Comparison of ENCODE assay signal across 23 cellular contexts in the genomic region with DNA sequence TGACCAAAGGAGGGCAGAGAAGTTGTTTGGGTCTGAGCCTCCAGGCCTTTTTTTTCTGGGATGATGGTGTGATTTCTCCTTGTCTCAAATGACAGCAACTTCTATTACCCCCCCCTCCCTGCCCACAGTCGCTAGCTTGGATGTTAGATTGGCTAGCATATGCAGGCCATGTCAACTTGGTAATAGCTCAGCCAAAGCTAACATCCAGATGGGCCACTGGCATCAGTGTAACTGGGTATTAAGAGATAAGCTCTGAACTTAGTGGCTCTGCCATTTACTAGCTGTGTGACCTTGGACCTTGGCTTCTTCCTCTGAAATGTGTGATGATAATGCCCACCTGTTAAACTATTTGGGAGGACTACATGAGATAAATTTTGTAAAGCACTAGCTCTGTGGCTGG.
DNase-seq lines count a peak whose midpoint lies in the region; ATAC-seq, FAIRE-seq and TF ChIP-seq lines count a peak whose summit lies in the region.
"Had no signal": no experiment of that assay in that cellular context is flagged by ENCODE, and none has a peak within 500 bp of the region (broad histone marks: within the 10 kb centered on the region; RNA-seq: fewer than 3 reads in every experiment).

No MANE protein-coding gene starts in this region.

- no peak overlapping the region for H2BK5ac ChIP-seq in IMR-90 (ENCODE audit: low read depth, low read length, poor library complexity, severe bottlenecking)

- TF ChIP-seq RAD21 in IMR-90 (IDR thresholded peaks at IDR 0.05; ENCODE audit: low read length), result no peak

- TF ChIP-seq POLR2A in IMR-90 (IDR thresholded peaks at IDR 0.05; ENCODE audit: low read depth, low read length), result no peak
- TF ChIP-seq POLR2A in esophagus muscularis mucosa (IDR thresholded peaks at IDR 0.05; ENCODE audit: low read depth), result no peak

- H4K5ac ChIP-seq in IMR-90 (ENCODE audit: low read depth, low read length), result no peak overlapping the region

- peaks cover 4% of the 10 kb centered on the region for H3K9me3 ChIP-seq in IMR-90 (ENCODE audit: control insufficient read depth, insufficient read depth, low read length)
- H3K9me3 ChIP-seq in esophagus muscularis mucosa, result no peaks in the 10 kb centered on the region
- H3K9me3 ChIP-seq in colonic mucosa, result no peaks in the 10 kb centered on the region
- H3K9me3 ChIP-seq: A549; BE2C; BLaER1 treated with 17β-estradiol and CSF1 and Interleukin-3, amounts not matched to agents 10 nM and 100 nM; HAP-1 had no signal

- H3K4me1 ChIP-seq in IMR-90 (ENCODE audit: control insufficient read depth, insufficient read depth, low read length) (peaks cover 10% of the 10 kb centered on the region), esophagus muscularis mucosa (no peaks in the 10 kb centered on the region), colonic mucosa (no peaks in the 10 kb centered on the region)
- H3K4me1 ChIP-seq: BE2C, HAP-1 had no signal

- H2AK5ac ChIP-seq in IMR-90 (ENCODE audit: low read depth, low read length), result peak overlapping the region; percentile 35; the same call in 1 of the 2 replicates

- no peak for TF ChIP-seq EP300 in esophagus muscularis mucosa (IDR thresholded peaks at IDR 0.05)

- H3K4me2 ChIP-seq in IMR-90 (ENCODE audit: low read depth, low read length), result no peak overlapping the region
- H3K4me2 ChIP-seq: A549; BLaER1 treated with 17β-estradiol and CSF1 and Interleukin-3, amounts not matched to agents 10 nM and 100 nM had no signal

- H3K4ac ChIP-seq in IMR-90 (ENCODE audit: low read depth, low read length), result no peak overlapping the region

- no peak overlapping the region for H4K91ac ChIP-seq in IMR-90 (ENCODE audit: insufficient read depth, low read depth, low read length)

- dilution Hi-C loops in IMR-90 (cut with HindIII; ENCODE audit: low sequenced_read_pairs, unreplicated experiment), result no loop called here

- in situ Hi-C loops in IMR-90 (cut with MboI; ENCODE audit: low sequenced_read_pairs), result loop anchor here (10.0 kb wide), 1 partner anchor 159 kb away; a partner anchor contains a TSS

- BruUV-seq in IMR-90 (replicated peaks; lab: Mats Ljungman, UMichigan), result no TSS peak

- H3K36me3 ChIP-seq in IMR-90 (ENCODE audit: control insufficient read depth, insufficient read depth, low read length) (no peaks in the 10 kb centered on the region), esophagus muscularis mucosa (no peaks in the 10 kb centered on the region), colonic mucosa (no peaks in the 10 kb centered on the region)
- H3K36me3 ChIP-seq: BE2C; BLaER1 treated with 17β-estradiol and CSF1 and Interleukin-3, amounts not matched to agents 10 nM and 100 nM; HAP-1 had no signal

- peak overlapping the region; percentile 25; the same call in 1 of the 2 replicates for H2BK120ac ChIP-seq in IMR-90 (ENCODE audit: low read depth, low read length)

- no peak overlapping the region for H3K14ac ChIP-seq in IMR-90 (replicated peaks; ENCODE audit: low read depth, low read length)

- H4K8ac ChIP-seq in IMR-90 (ENCODE audit: low read depth in 2 of 2, low read length in 2 of 2), result no peak overlapping the region

- H3K56ac ChIP-seq in IMR-90 (ENCODE audit: extremely low read depth, insufficient read depth, low read length), result no peak overlapping the region

- CTCF ChIA-PET in IMR-90 (lab: Yijun Ruan, JAX), result no interaction called here

- H3K4me3 ChIP-seq in IMR-90 (ENCODE audit: insufficient read depth, low read depth, low read length) (no peak overlapping the region), esophagus muscularis mucosa (no peak overlapping the region), colonic mucosa (no peak overlapping the region)
- H3K4me3 ChIP-seq: A549; BLaER1 treated with 17β-estradiol and CSF1 and Interleukin-3, amounts not matched to agents 10 nM and 100 nM; HAP-1 had no signal

- peak overlapping the region; percentile 37; the same call in 1 of the 2 replicates for H2BK20ac ChIP-seq in IMR-90 (ENCODE audit: low read depth, low read length)

- peak overlapping the region; percentile 67; the same call in 1 of the 3 replicates for H2BK15ac ChIP-seq in IMR-90 (ENCODE audit: low read depth, low read length)

- WGBS in IMR-90 (ENCODE audit: extremely low coverage in 2 of 2, insufficient read length in 1 of 2), 2 experiments, result no CpG with 5 or more reads among the region's 1 CpG
- no CpG with 5 or more reads among the region's 1 CpG for WGBS in esophagus muscularis mucosa

- no peak overlapping the region for H3K23ac ChIP-seq in IMR-90 (ENCODE audit: low read depth, low read length)

- no peak overlapping the region for H2AK9ac ChIP-seq in IMR-90 (replicated peaks; ENCODE audit: low read depth, low read length, poor library complexity)

- POLR2A ChIA-PET in IMR-90 (lab: Charles Lee; ENCODE audit: unreplicated experiment), result no interaction called here

- no peak overlapping the region for H2AFZ ChIP-seq in IMR-90 (replicated peaks; ENCODE audit: low read length, poor library complexity)

- no peak for TF ChIP-seq CTCF in IMR-90 (conservative IDR thresholded peaks at IDR 0.05; ENCODE audit: low read depth, low read length)
- no peak for TF ChIP-seq CTCF in esophagus muscularis mucosa (IDR thresholded peaks at IDR 0.05)
- TF ChIP-seq CTCF in colonic mucosa (IDR thresholded peaks at IDR 0.05), result no peak

- no peak overlapping the region for H3K18ac ChIP-seq in IMR-90 (ENCODE audit: low read depth, low read length)

- no peak overlapping the region for H3K27ac ChIP-seq in IMR-90 (ENCODE audit: insufficient read depth, low read length)
- H3K27ac ChIP-seq in esophagus muscularis mucosa (replicated peaks in 1 of 4), result no peak overlapping the region
- no peak overlapping the region for H3K27ac ChIP-seq in colonic mucosa
- H3K27ac ChIP-seq: BLaER1 treated with 17β-estradiol and CSF1 and Interleukin-3, amounts not matched to agents 10 nM and 100 nM had no signal

- H4K20me1 ChIP-seq in IMR-90 (ENCODE audit: insufficient read depth, low read length), result no peaks in the 10 kb centered on the region
- H4K20me1 ChIP-seq: BLaER1 treated with 17β-estradiol and CSF1 and Interleukin-3, amounts not matched to agents 10 nM and 100 nM had no signal

- FAIRE-seq in urothelium cell line (lab: Jason Lieb, UNC), result no peak
- FAIRE-seq: A549, D721Med, G401.6, GM12892, H54 had no signal

- H3K79me1 ChIP-seq in IMR-90 (ENCODE audit: low read depth in 1 of 2, low read length in 2 of 2), result no peaks in the 10 kb centered on the region

- peaks cover 12% of the 10 kb centered on the region for H3K9me1 ChIP-seq in IMR-90 (ENCODE audit: insufficient read depth, low read length)

- H3K9ac ChIP-seq in IMR-90 (ENCODE audit: low read depth, low read length), result no peak overlapping the region
- H3K9ac ChIP-seq in colonic mucosa (ENCODE audit: low read depth in 2 of 2, low read length in 2 of 2), result no peak overlapping the region
- H3K9ac ChIP-seq: BLaER1 treated with 17β-estradiol and CSF1 and Interleukin-3, amounts not matched to agents 10 nM and 100 nM had no signal

- H3K27me3 ChIP-seq in IMR-90 (ENCODE audit: control insufficient read depth, insufficient read depth, low read length), result no peaks in the 10 kb centered on the region
- no peaks in the 10 kb centered on the region for H3K27me3 ChIP-seq in esophagus muscularis mucosa
- no peaks in the 10 kb centered on the region for H3K27me3 ChIP-seq in colonic mucosa
- H3K27me3 ChIP-seq: BE2C; BLaER1 treated with 17β-estradiol and CSF1 and Interleukin-3, amounts not matched to agents 10 nM and 100 nM had no signal

- ATAC-seq in IMR-90 (ENCODE audit: low read depth), result no peak
- ATAC-seq: A549 had no signal

- intact Hi-C loops in IMR-90 (cut with micrococcal nuclease) (no loop called here), esophagus muscularis mucosa (cut with DNase I) (no loop called here), colonic mucosa (cut with DNase I) (no loop called here)

- DNase-seq in NCI-H82 (lab: John Stamatoyannopoulos, UW) (peak; percentile 54), NCI-H82 treated with DMSO at 0.1 percent for 48 hours (lab: John Stamatoyannopoulos, UW; ENCODE audit: unreplicated experiment) (no peak), IMR-90 (no peak), esophagus muscularis mucosa (ENCODE audit: extremely low spot score) (peak; percentile 78), urothelium cell line (ENCODE audit: low spot score) (no peak), colonic mucosa (no peak)
- DNase-seq: 8988T; ACHN; AML-193; BE2C; CD4-positive, alpha-beta T cell; CD8-positive, alpha-beta memory T cell; DMS153; DND-41; GOT3; HFFc6 had no signal

TF ChIP-seq in IMR-90, 13 proteins besides CTCF, POLR2A, EP300 and RAD21:
- TF ChIP-seq CHD1 (IDR thresholded peaks at IDR 0.05; ENCODE audit: low read depth, low read length), result no peak
- no peak for TF ChIP-seq BHLHE40 (IDR thresholded peaks at IDR 0.05; ENCODE audit: low read depth, low read length)
- TF ChIP-seq SMC3 (IDR thresholded peaks at IDR 0.05; ENCODE audit: low read depth, low read length), result no peak
- no peak for TF ChIP-seq MXI1 (IDR thresholded peaks at IDR 0.05; ENCODE audit: borderline replicate concordance, low read depth, low read length)
- TF ChIP-seq, protein P1, sequence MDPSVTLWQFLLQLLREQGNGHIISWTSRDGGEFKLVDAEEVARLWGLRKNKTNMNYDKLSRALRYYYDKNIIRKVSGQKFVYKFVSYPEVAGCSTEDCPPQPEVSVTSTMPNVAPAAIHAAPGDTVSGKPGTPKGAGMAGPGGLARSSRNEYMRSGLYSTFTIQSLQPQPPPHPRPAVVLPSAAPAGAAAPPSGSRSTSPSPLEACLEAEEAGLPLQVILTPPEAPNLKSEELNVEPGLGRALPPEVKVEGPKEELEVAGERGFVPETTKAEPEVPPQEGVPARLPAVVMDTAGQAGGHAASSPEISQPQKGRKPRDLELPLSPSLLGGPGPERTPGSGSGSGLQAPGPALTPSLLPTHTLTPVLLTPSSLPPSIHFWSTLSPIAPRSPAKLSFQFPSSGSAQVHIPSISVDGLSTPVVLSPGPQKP (IDR thresholded peaks at IDR 0.05; ENCODE audit: borderline replicate concordance, low read depth, low read length), result no peak
- TF ChIP-seq RFX5 (IDR thresholded peaks at IDR 0.05; ENCODE audit: low read depth, low read length), result no peak
- TF ChIP-seq RCOR1 (IDR thresholded peaks at IDR 0.05; ENCODE audit: insufficient replicate concordance, low read length), result no peak
- TF ChIP-seq FOS (IDR thresholded peaks at IDR 0.05; ENCODE audit: low read depth, low read length), result no peak

Comparison
In these comparisons a context has a peak if more than half of its experiments do, and no peak if none do; other contexts are left out.
1. DNase-seq: peak in NCI-H82 (single experiment) and esophagus muscularis mucosa (single experiment); none in NCI-H82 treated with DMSO at 0.1 percent for 48 hours (single experiment), IMR-90 (single experiment), urothelium cell line (single experiment) and colonic mucosa (single experiment).